8 cellular contexts compared by ENCODE assay signal in the genomic region with DNA sequence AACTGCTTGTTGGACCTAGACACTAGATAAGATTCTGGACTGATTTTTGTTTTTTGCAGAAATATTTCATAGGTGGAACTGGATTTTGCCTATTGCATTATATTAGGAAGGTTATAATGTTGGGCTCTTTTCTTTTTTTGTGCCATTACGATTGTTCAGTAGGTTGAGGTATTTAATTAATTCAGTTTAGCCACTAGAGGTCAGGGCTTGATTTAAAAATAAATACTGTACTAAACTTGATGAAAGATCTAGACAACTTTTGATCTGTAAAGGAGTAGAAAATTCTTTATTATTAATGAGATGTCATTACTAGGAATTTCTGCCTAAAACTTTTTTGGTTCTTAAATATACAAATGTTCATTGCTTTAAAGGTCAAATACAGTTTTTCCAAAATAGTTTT. TPM values are rescaled to one million over a fixed set of nuclear protein-coding genes. Genes with fewer than 3 reads are reported as not detected.
A peak's percentile ranks its signal among the peaks of the same experiment; 100 is the strongest.
DNase-seq lines count a peak whose midpoint lies in the region; ATAC-seq and TF ChIP-seq lines count a peak whose summit lies in the region.

No MANE protein-coding gene starts in this region.

- H3K4me3 ChIP-seq in DND-41 (ENCODE audit: low read depth in 1 of 2, low read length in 2 of 2) (no peak overlapping the region), adrenal gland (no peak overlapping the region)

- no peak for TF ChIP-seq POLR2A in adrenal gland (IDR thresholded peaks at IDR 0.05)

- no peaks in the 10 kb centered on the region for H3K79me2 ChIP-seq in DND-41 (ENCODE audit: insufficient read depth, low read length)

- H3K27me3 ChIP-seq in DND-41 (ENCODE audit: insufficient read depth, low read length, poor library complexity) (peaks cover 10% of the 10 kb centered on the region), adrenal gland (no peaks in the 10 kb centered on the region)

- TF ChIP-seq CTCF in DND-41 (IDR thresholded peaks at IDR 0.05; ENCODE audit: borderline replicate concordance, extremely low read depth, low read length, poor library complexity, severe bottlenecking) (peak; percentile 57), adrenal gland (IDR thresholded peaks at IDR 0.05) (peak; percentile 19 to 56 (median 44))

- H3K27ac ChIP-seq in DND-41 (ENCODE audit: low read length) (no peak overlapping the region), adrenal gland (no peak overlapping the region)

- H3K4me2 ChIP-seq in DND-41 (ENCODE audit: insufficient read depth, low read length), result no peak overlapping the region

- POLR2A ChIA-PET in activated CD4-positive, alpha-beta T cell treated with anti-CD3 and anti-CD28 coated beads, Interleukin-2, amount 10 ng/mL, durations not matched to agents 7 days and 5 days (lab: Charles Lee), result no interaction called here

- 2 to 4% (median 3%) methylated on average over 1 of the region's 1 CpG for WGBS in adrenal gland, 4 donors

- H4K20me1 ChIP-seq in DND-41 (ENCODE audit: insufficient read depth, low read length), result no peaks in the 10 kb centered on the region

- CTCF ChIA-PET in activated CD4-positive, alpha-beta T cell treated with anti-CD3 and anti-CD28 coated beads, Interleukin-2, amount 10 ng/mL, durations not matched to agents 7 days and 5 days (lab: Charles Lee), result no interaction called here

- ATAC-seq in DND-41 (ENCODE audit: insufficient read depth, low read depth), result peak; percentile 54; the same call in 2 of the 3 replicates
- ATAC-seq in left lobe of liver, result peak; percentile 74
- ATAC-seq in HG03280 (IDR thresholded peaks at IDR 0.05; ENCODE audit: unreplicated experiment), result no peak

- H3K36me3 Mint-ChIP-seq in activated CD4-positive, alpha-beta T cell treated with anti-CD3 and anti-CD28 coated beads, Interleukin-2, amount 10 ng/mL, durations not matched to agents 24 days and 14 days (ENCODE audit: low read depth), result no peaks in the 10 kb centered on the region
- H3K36me3 Mint-ChIP-seq in activated CD4-positive, alpha-beta T cell treated with anti-CD3 and anti-CD28 coated beads, Interleukin-2, amount 10 ng/mL, durations not matched to agents 7 days and 5 days (ENCODE audit: low read depth), result no peaks in the 10 kb centered on the region

- H2AFZ ChIP-seq in DND-41 (ENCODE audit: low read depth, low read length), result no peak overlapping the region

- H3K9ac ChIP-seq in DND-41 (ENCODE audit: low read depth, low read length), result no peak overlapping the region

- H3K36me3 ChIP-seq in DND-41 (ENCODE audit: insufficient read depth, low read length) (no peaks in the 10 kb centered on the region), adrenal gland (replicated peaks in 1 of 2) (no peaks in the 10 kb centered on the region)

- no peaks in the 10 kb centered on the region for H3K9me3 ChIP-seq in DND-41 (ENCODE audit: insufficient read depth, low read length, severe bottlenecking)
- no peaks in the 10 kb centered on the region for H3K9me3 ChIP-seq in adrenal gland (replicated peaks in 1 of 3)

- no peak overlapping the region for H3K27ac Mint-ChIP-seq in activated CD4-positive, alpha-beta T cell treated with anti-CD3 and anti-CD28 coated beads, Interleukin-2, amount 10 ng/mL, durations not matched to agents 24 days and 14 days
- no peak overlapping the region for H3K27ac Mint-ChIP-seq in activated CD4-positive, alpha-beta T cell treated with anti-CD3 and anti-CD28 coated beads, Interleukin-2, amount 10 ng/mL, durations not matched to agents 7 days and 5 days

- no peaks in the 10 kb centered on the region for H3K4me1 Mint-ChIP-seq in activated CD4-positive, alpha-beta T cell treated with anti-CD3 and anti-CD28 coated beads, Interleukin-2, amount 10 ng/mL, durations not matched to agents 24 days and 14 days
- H3K4me1 Mint-ChIP-seq in activated CD4-positive, alpha-beta T cell treated with anti-CD3 and anti-CD28 coated beads, Interleukin-2, amount 10 ng/mL, durations not matched to agents 7 days and 5 days, result no peaks in the 10 kb centered on the region

- H3K4me3 Mint-ChIP-seq in activated CD4-positive, alpha-beta T cell treated with anti-CD3 and anti-CD28 coated beads, Interleukin-2, amount 10 ng/mL, durations not matched to agents 24 days and 14 days, result no peak overlapping the region
- H3K4me3 Mint-ChIP-seq in activated CD4-positive, alpha-beta T cell treated with anti-CD3 and anti-CD28 coated beads, Interleukin-2, amount 10 ng/mL, durations not matched to agents 7 days and 5 days, result no peak overlapping the region

- no peak for DNase-seq in DND-41
- DNase-seq in LHCN-M2 (ENCODE audit: low read depth), result peak; percentile 46
- DNase-seq in adrenal gland, result no peak
- no peak for DNase-seq in left lobe of liver (ENCODE audit: low spot score)
- no peak for DNase-seq in activated CD4-positive, alpha-beta T cell treated with anti-CD3 and anti-CD28 coated beads, Interleukin-2, amount 10 ng/mL, durations not matched to agents 24 days and 14 days
- no peak for DNase-seq in activated CD4-positive, alpha-beta T cell treated with anti-CD3 and anti-CD28 coated beads, Interleukin-2, amount 10 ng/mL, durations not matched to agents 7 days and 5 days
- DNase-seq in activated effector memory CD4-positive, alpha-beta T cell treated with Interleukin-2 at 50 U/mL for 16 hours, result no peak

- no peaks in the 10 kb centered on the region for H3K4me1 ChIP-seq in DND-41 (ENCODE audit: insufficient read depth, low read length)
- no peaks in the 10 kb centered on the region for H3K4me1 ChIP-seq in adrenal gland (replicated peaks in 1 of 2)

- intact Hi-C loops in adrenal gland (cut with DNase I), result loop anchor here in 1 of 2 donors (5.0 kb wide), 1 partner anchor 533 kb away; no protein-coding TSS in a partner anchor
- intact Hi-C loops in activated CD4-positive, alpha-beta T cell treated with anti-CD3 and anti-CD28 coated beads, Interleukin-2, amount 10 ng/mL, durations not matched to agents 24 days and 14 days (cut with micrococcal nuclease), result loop anchor here (10.0 kb wide), 1 partner anchor 530 kb away; no protein-coding TSS in a partner anchor

- H3K9me3 Mint-ChIP-seq in activated CD4-positive, alpha-beta T cell treated with anti-CD3 and anti-CD28 coated beads, Interleukin-2, amount 10 ng/mL, durations not matched to agents 24 days and 14 days, result no peaks in the 10 kb centered on the region
- no peaks in the 10 kb centered on the region for H3K9me3 Mint-ChIP-seq in activated CD4-positive, alpha-beta T cell treated with anti-CD3 and anti-CD28 coated beads, Interleukin-2, amount 10 ng/mL, durations not matched to agents 7 days and 5 days

- peaks cover 10% of the 10 kb centered on the region for H3K27me3 Mint-ChIP-seq in activated CD4-positive, alpha-beta T cell treated with anti-CD3 and anti-CD28 coated beads, Interleukin-2, amount 10 ng/mL, durations not matched to agents 24 days and 14 days
- H3K27me3 Mint-ChIP-seq in activated CD4-positive, alpha-beta T cell treated with anti-CD3 and anti-CD28 coated beads, Interleukin-2, amount 10 ng/mL, durations not matched to agents 7 days and 5 days, result peaks cover 3% of the 10 kb centered on the region

RNA-seq across cellular contexts. Expression of a gene that starts 15.2 kb away (rescaled TPM):
- total RNA-seq in LHCN-M2 (2014; rRNA removed) (47.6 and 53.1 TPM in 2 replicates), adrenal gland (10 to 100 TPM; 17.9 to 55.2 (median 40.4) TPM), left lobe of liver (15.1 TPM)
- 24.0 TPM for polyA plus RNA-seq in LHCN-M2 (2012)
- 10 to 100 TPM; 35.3 to 51.3 (median 44.9) TPM for polyA plus RNA-seq in adrenal gland
- 67.4 and 74.8 TPM in 2 replicates for total RNA-seq in activated CD4-positive, alpha-beta T cell treated with anti-CD3 and anti-CD28 coated beads, Interleukin-2, amount 10 ng/mL, durations not matched to agents 24 days and 14 days
- 10 to 100 TPM; 74.1 to 79.8 TPM for total RNA-seq in activated CD4-positive, alpha-beta T cell treated with anti-CD3 and anti-CD28 coated beads, Interleukin-2, amount 10 ng/mL, durations not matched to agents 7 days and 5 days

RNA-seq across cellular contexts. Expression of a gene that starts 30.8 kb away (rescaled TPM):
- total RNA-seq in LHCN-M2 (2014; rRNA removed) (not detected in 2 replicates), adrenal gland (not detected), left lobe of liver (not detected)
- not detected for polyA plus RNA-seq in LHCN-M2 (2012)
- polyA plus RNA-seq in adrenal gland, result not detected
- not detected in 2 replicates for total RNA-seq in activated CD4-positive, alpha-beta T cell treated with anti-CD3 and anti-CD28 coated beads, Interleukin-2, amount 10 ng/mL, durations not matched to agents 24 days and 14 days
- not detected for total RNA-seq in activated CD4-positive, alpha-beta T cell treated with anti-CD3 and anti-CD28 coated beads, Interleukin-2, amount 10 ng/mL, durations not matched to agents 7 days and 5 days
